ENCODE assay signal across 25 cellular contexts in the genomic region with DNA sequence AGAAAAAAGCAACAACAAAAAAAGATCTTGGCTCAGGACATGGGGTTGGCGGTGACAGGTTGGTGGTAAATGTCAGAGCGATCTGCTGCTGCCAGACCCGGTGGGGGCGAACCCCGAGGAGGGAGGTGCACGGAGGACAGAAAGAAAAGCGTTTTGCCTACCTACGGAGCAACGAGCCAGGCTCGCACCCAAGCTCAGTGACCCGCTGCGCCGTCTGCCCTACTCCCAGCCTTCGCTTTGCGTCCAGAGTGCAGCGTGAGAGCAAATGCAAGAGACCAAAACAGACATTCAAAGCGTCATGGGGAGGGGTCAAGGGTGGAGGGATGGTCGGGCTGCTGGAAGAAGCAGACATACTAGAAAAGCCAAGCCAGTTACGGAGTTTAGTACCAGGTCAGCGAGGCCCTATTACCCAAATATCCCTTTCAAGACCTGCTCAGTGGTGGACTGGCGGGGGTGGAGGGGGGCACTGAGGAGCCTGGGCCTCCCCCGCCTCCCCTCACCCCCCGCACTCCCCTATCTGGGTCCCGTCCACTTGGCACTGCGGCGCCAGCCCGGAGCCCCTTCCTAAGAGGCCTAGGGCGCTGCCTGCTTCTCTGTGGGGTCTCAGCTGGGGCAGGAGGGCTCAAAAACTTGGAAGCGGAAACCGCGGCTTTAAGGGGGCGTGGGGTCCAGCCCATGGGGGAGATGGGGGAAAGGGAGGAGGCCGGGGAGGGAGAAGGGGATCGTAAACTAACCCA.
DNase-seq lines count a peak whose midpoint lies in the region; ATAC-seq and TF ChIP-seq lines count a peak whose summit lies in the region.
"Had no signal": no experiment of that assay in that cellular context is flagged by ENCODE, and none has a peak within 500 bp of the region (broad histone marks: within the 10 kb centered on the region; RNA-seq: fewer than 3 reads in every experiment).

No MANE protein-coding gene starts in this region.

- no peaks in the 10 kb centered on the region for H3K27me3 ChIP-seq in Caco-2 (replicated peaks; ENCODE audit: control insufficient read depth, insufficient read depth, low read length)
- H3K27me3 ChIP-seq in iPS-15b (ENCODE audit: control insufficient read depth, insufficient read depth, low read length) = peaks cover 12% of the 10 kb centered on the region
- H3K27me3 ChIP-seq in trophoblast cell (ENCODE audit: insufficient read depth, low read length) = no peaks in the 10 kb centered on the region
- no peaks in the 10 kb centered on the region for H3K27me3 ChIP-seq in brain microvascular endothelial cell (replicated peaks)
- H3K27me3 ChIP-seq: BLaER1 treated with 17β-estradiol and CSF1 and Interleukin-3, amounts not matched to agents 10 nM and 100 nM; SJCRH30; spleen; upper lobe of left lung had no signal

- H3K14ac ChIP-seq in trophoblast cell (ENCODE audit: low read length) = no peak overlapping the region

- no peak overlapping the region for H3K23ac ChIP-seq in trophoblast cell (ENCODE audit: low read length)

- no peak overlapping the region for H3K4me3 ChIP-seq in Caco-2 (ENCODE audit: low read depth, low read length)
- no peak overlapping the region for H3K4me3 ChIP-seq in NB4 (ENCODE audit: low read depth, low read length)
- peak overlapping the region; percentile 23 for H3K4me3 ChIP-seq in iPS-15b (ENCODE audit: low read depth, low read length)
- no peak overlapping the region for H3K4me3 ChIP-seq in trophoblast cell (ENCODE audit: low read depth, low read length)
- H3K4me3 ChIP-seq in brain microvascular endothelial cell (ENCODE audit: low read depth, low read length) = no peak overlapping the region
- H3K4me3 ChIP-seq: BLaER1 treated with 17β-estradiol and CSF1 and Interleukin-3, amounts not matched to agents 10 nM and 100 nM; K562; SJCRH30; spleen; upper lobe of left lung had no signal

- no peak overlapping the region for H3K27ac ChIP-seq in trophoblast cell (ENCODE audit: low read depth, low read length)
- H3K27ac ChIP-seq in brain microvascular endothelial cell = no peak overlapping the region
- H3K27ac ChIP-seq: BLaER1 treated with 17β-estradiol and CSF1 and Interleukin-3, amounts not matched to agents 10 nM and 100 nM; SJCRH30; spleen; upper lobe of left lung had no signal

- no peak for TF ChIP-seq CTCF in Caco-2 (IDR thresholded peaks at IDR 0.05; ENCODE audit: insufficient read depth in 1 of 2, low read depth in 1 of 2, low read length in 1 of 2, severe bottlenecking in 1 of 2, unreplicated experiment in 1 of 2)
- TF ChIP-seq CTCF in NB4 (IDR thresholded peaks at IDR 0.05; ENCODE audit: low read depth, low read length) = no peak
- TF ChIP-seq CTCF in brain microvascular endothelial cell (IDR thresholded peaks at IDR 0.05; ENCODE audit: low read depth, low read length, missing control alignments) = no peak

- H3K27me3 Mint-ChIP-seq in Caco-2 (ENCODE audit: insufficient read depth, unreplicated experiment) = no peaks in the 10 kb centered on the region

- no peak overlapping the region for H3K4ac ChIP-seq in trophoblast cell (ENCODE audit: low read depth, low read length)

- TF ChIP-seq POLR2A in NB4 (IDR thresholded peaks at IDR 0.05; ENCODE audit: extremely low read depth, insufficient read length) = peak; percentile 8
- no peak for TF ChIP-seq POLR2A in erythroblast (IDR thresholded peaks at IDR 0.05; ENCODE audit: low read length)

- POLR2A ChIA-PET in Caco-2 (lab: Charles Lee) = no interaction called here

- H3K4me2 ChIP-seq in trophoblast cell (ENCODE audit: low read length) = peak overlapping the region; percentile 18
- H3K4me2 ChIP-seq: BLaER1 treated with 17β-estradiol and CSF1 and Interleukin-3, amounts not matched to agents 10 nM and 100 nM had no signal

- H3K79me2 ChIP-seq in trophoblast cell (ENCODE audit: control insufficient read depth, insufficient read depth, low read length, poor library complexity) = no peaks in the 10 kb centered on the region

- no peak overlapping the region for H4K8ac ChIP-seq in trophoblast cell (ENCODE audit: low read depth, low read length)

- no peak overlapping the region for H3K18ac ChIP-seq in trophoblast cell (ENCODE audit: low read length)

- no CpG with 5 or more reads among the region's 34 CpGs for WGBS in trophoblast cell (ENCODE audit: extremely low coverage, insufficient coverage, insufficient read length)

- H2BK12ac ChIP-seq in trophoblast cell (ENCODE audit: low read length) = no peak overlapping the region

- intact Hi-C loops in Caco-2 (cut with micrococcal nuclease; ENCODE audit: unreplicated experiment) = no loop called here

- no peak overlapping the region for H2AFZ ChIP-seq in trophoblast cell (ENCODE audit: insufficient read depth, low read length, poor library complexity)

- no peak overlapping the region for H2BK120ac ChIP-seq in trophoblast cell (ENCODE audit: insufficient read depth, low read length, poor library complexity)

- H4K12ac ChIP-seq in trophoblast cell (ENCODE audit: low read depth, low read length) = no peak overlapping the region

- no peak overlapping the region for H4K91ac ChIP-seq in trophoblast cell (ENCODE audit: low read depth, low read length)

- H3K9me3 ChIP-seq in Caco-2 = no peaks in the 10 kb centered on the region
- H3K9me3 ChIP-seq in iPS-15b (ENCODE audit: control insufficient read depth, insufficient read depth, low read length) = no peaks in the 10 kb centered on the region
- peaks cover 9% of the 10 kb centered on the region for H3K9me3 ChIP-seq in trophoblast cell (ENCODE audit: insufficient read depth, low read depth, low read length)
- H3K9me3 ChIP-seq: SJCRH30, upper lobe of left lung had no signal

- peaks cover 4% of the 10 kb centered on the region for H3K36me3 ChIP-seq in Caco-2 (ENCODE audit: control insufficient read depth, insufficient read depth, low read length)
- no peaks in the 10 kb centered on the region for H3K36me3 ChIP-seq in iPS-15b (ENCODE audit: control insufficient read depth, insufficient read depth, low read length)
- peaks cover 31 to 38% of the 10 kb centered on the region in 2 experiments for H3K36me3 ChIP-seq in trophoblast cell (ENCODE audit: control insufficient read depth in 1 of 2, insufficient read depth in 2 of 2, low read length in 2 of 2)
- peaks cover 16% of the 10 kb centered on the region for H3K36me3 ChIP-seq in brain microvascular endothelial cell (replicated peaks)

- H3K36me3 Mint-ChIP-seq in Caco-2 (ENCODE audit: insufficient read depth, unreplicated experiment) = peaks cover 41% of the 10 kb centered on the region

- no peak overlapping the region for H2AK5ac ChIP-seq in trophoblast cell (ENCODE audit: low read length)

- H3K9ac ChIP-seq in iPS-15b (ENCODE audit: low read depth, low read length) (no peak overlapping the region), trophoblast cell (ENCODE audit: low read length) (no peak overlapping the region)
- H3K9ac ChIP-seq: BLaER1 treated with 17β-estradiol and CSF1 and Interleukin-3, amounts not matched to agents 10 nM and 100 nM had no signal

- ATAC-seq in GM18870 (IDR thresholded peaks at IDR 0.05; ENCODE audit: unreplicated experiment) = no peak
- ATAC-seq in HG02759 (IDR thresholded peaks at IDR 0.05; ENCODE audit: unreplicated experiment) = no peak
- ATAC-seq: left colon, Panc1 had no signal

- H3K4me3 Mint-ChIP-seq in Caco-2 (ENCODE audit: unreplicated experiment) = no peak overlapping the region
- H3K4me3 Mint-ChIP-seq: T-helper 1 cell treated with Interleukin-12 subunit alpha and Interleukin-12 subunit beta and Interleukin-4 antibody, amounts not matched to agents 30 μg/mL and 1 μg/mL, for 36 hours had no signal

- H3K4me1 ChIP-seq in Caco-2 = 0 out of 2 replicates have a peak, but pooled peaks cover 4% of the 10 kb centered on the region
- peaks cover 4% of the 10 kb centered on the region for H3K4me1 ChIP-seq in iPS-15b (ENCODE audit: control insufficient read depth, insufficient read depth, low read length)
- H3K4me1 ChIP-seq in trophoblast cell (ENCODE audit: control insufficient read depth in 1 of 2, insufficient read depth in 2 of 2, low read length in 2 of 2) = peaks cover 19 to 27% of the 10 kb centered on the region in 2 experiments
- H3K4me1 ChIP-seq: SJCRH30 had no signal

- peaks cover 8% of the 10 kb centered on the region for H3K4me1 Mint-ChIP-seq in Caco-2 (ENCODE audit: low read depth, unreplicated experiment)

- no peak for DNase-seq in Caco-2
- DNase-seq in NB4 (ENCODE audit: low read depth) = no peak
- DNase-seq in trophoblast cell = no peak
- no peak for DNase-seq in erythroblast (lab: John Stamatoyannopoulos, UW)
- no peak for DNase-seq in brain microvascular endothelial cell
- DNase-seq: activated CD4-positive, alpha-beta T cell treated with anti-CD3 and anti-CD28 coated beads for 48 hours; activated naive CD4-positive, alpha-beta T cell treated with anti-CD3 and anti-CD28 coated beads, Interleukin-2, amount 50 U/mL, for 16 hours; activated T-cell treated with anti-CD3 and anti-CD28 coated beads, Interleukin-2, amount 50 U/mL, for 48 hours; aorta; cerebellar nuclear complex; left colon; MM.1S; NCI-H1436 treated with DMSO at 0.1 percent for 48 hours; NCI-H510A treated with DMSO at 0.1 percent for 48 hours; SJCRH30; spleen; stimulated activated CD4-positive, alpha-beta T cell treated with anti-CD3 and anti-CD28 coated beads, Interleukin-4, amount 100 ng/mL, for 1 hour had no signal

- no TSS peak for BruUV-seq in Caco-2 (replicated peaks; lab: Mats Ljungman, UMichigan)

- no peak overlapping the region for H2BK5ac ChIP-seq in trophoblast cell (ENCODE audit: low read depth, low read length, poor library complexity)

- peak overlapping the region; percentile 11 for H3K27ac Mint-ChIP-seq in Caco-2 (ENCODE audit: unreplicated experiment)
- H3K27ac Mint-ChIP-seq: T-helper 1 cell treated with Interleukin-12 subunit alpha and Interleukin-12 subunit beta and Interleukin-4 antibody, amounts not matched to agents 30 μg/mL and 1 μg/mL, for 36 hours had no signal

- in situ Hi-C loops in brain microvascular endothelial cell (cut with HindIII; ENCODE audit: low pct_ligation_motif_present, low sequenced_read_pairs) = no loop called here

- CTCF ChIA-PET in Caco-2 (lab: Charles Lee) = interaction anchor here (0.5 kb wide), 1 partner anchor 15 kb away, joined by 3 read pairs; no protein-coding TSS in a partner anchor

- peaks cover 2% of the 10 kb centered on the region for H3K79me1 ChIP-seq in trophoblast cell (ENCODE audit: low read length)

- H3K9me3 Mint-ChIP-seq in Caco-2 (ENCODE audit: unreplicated experiment) = no peaks in the 10 kb centered on the region
